Comparison of ENCODE assay signal across 8 cellular contexts in genomic region chr11:94129505-94130335, GRCh38. TPM values are rescaled to one million over a fixed set of nuclear protein-coding genes. Genes with fewer than 3 reads are reported as not detected.
A peak's percentile ranks its signal among the peaks of the same experiment; 100 is the strongest.
DNase-seq lines count a peak whose midpoint lies in the region; ATAC-seq, FAIRE-seq and TF ChIP-seq lines count a peak whose summit lies in the region.

No MANE protein-coding gene starts in this region.

- peak overlapping the region; percentile 35 for H2AFZ ChIP-seq in keratinocyte (ENCODE audit: control insufficient read depth, low read length)

- H3K79me2 ChIP-seq in keratinocyte (ENCODE audit: control insufficient read depth, insufficient read depth, low read length) = peaks cover 64% of the 10 kb centered on the region

- no peak overlapping the region for H3K4me3 Mint-ChIP-seq in CD4-positive, alpha-beta T cell
- H3K4me3 Mint-ChIP-seq in chondrocyte (ENCODE audit: unreplicated experiment) = no peak overlapping the region

- H3K27ac ChIP-seq in CD4-positive, alpha-beta T cell (ENCODE audit: low read depth, low read length) = peak overlapping the region; percentile 64
- H3K27ac ChIP-seq in keratinocyte (ENCODE audit: control insufficient read depth, insufficient read depth, low read length) = peak overlapping the region; percentile 95

- H3K36me3 ChIP-seq in adipocyte (ENCODE audit: control insufficient read depth, insufficient read depth, low read length, severe bottlenecking) = no peaks in the 10 kb centered on the region
- peaks cover 3 to 5% of the 10 kb centered on the region in 2 experiments for H3K36me3 ChIP-seq in keratinocyte (ENCODE audit: control insufficient read depth in 2 of 2, extremely low read depth in 1 of 2, insufficient read depth in 2 of 2, low read length in 2 of 2)

- CTCF ChIA-PET in CD4-positive, alpha-beta T cell (lab: Charles Lee) = no interaction called here

- no peaks in the 10 kb centered on the region for H3K9me3 ChIP-seq in CD4-positive, alpha-beta T cell (ENCODE audit: control insufficient read depth, low read length)
- H3K9me3 ChIP-seq in adipocyte (ENCODE audit: control insufficient read depth, low read length) (no peaks in the 10 kb centered on the region), keratinocyte (ENCODE audit: control insufficient read depth, low read depth, low read length) (no peaks in the 10 kb centered on the region)

- H3K9me3 Mint-ChIP-seq in CD4-positive, alpha-beta T cell = no peaks in the 10 kb centered on the region
- H3K9me3 Mint-ChIP-seq in chondrocyte (ENCODE audit: low read depth) = no peaks in the 10 kb centered on the region

- POLR2A ChIA-PET in CD4-positive, alpha-beta T cell (lab: Charles Lee) = interaction anchor here (0.7 to 3.0 kb wide), 9 partner anchors 8 to 1660 kb away, joined by 3 to 26 read pairs (median 5); partner anchors contain the start of genes C11orf54, CEP57, FAM76B and MED17

- peak overlapping the region; percentile 90 for H3K4me2 ChIP-seq in keratinocyte (ENCODE audit: control insufficient read depth, extremely low read depth, insufficient read depth, low read depth, low read length)

- no peaks in the 10 kb centered on the region for H3K27me3 Mint-ChIP-seq in CD4-positive, alpha-beta T cell
- no peaks in the 10 kb centered on the region for H3K27me3 Mint-ChIP-seq in chondrocyte (ENCODE audit: low read depth)

- DNase-seq in CD4-positive, alpha-beta T cell = peak in 1 of 10 experiments; percentile 4
- DNase-seq in adipocyte (ENCODE audit: low read depth) (peak; percentile 73), keratinocyte (ENCODE audit: low read depth, low spot score) (no peak), superior temporal gyrus (ENCODE audit: extremely low spot score) (peak; percentile 42), chondrocyte (ENCODE audit: low spot score) (no peak), SIG-M5 treated with dmso at 0.1 percent for 504 hours (lab: John Stamatoyannopoulos, UW; ENCODE audit: unreplicated experiment) (no peak)

- peaks cover 7% of the 10 kb centered on the region for H4K20me1 ChIP-seq in keratinocyte (ENCODE audit: control insufficient read depth, extremely low read depth, insufficient read depth, low read length)

- peak overlapping the region; percentile 95 for H3K9ac ChIP-seq in adipocyte (ENCODE audit: low read length)
- peak overlapping the region; percentile 95 for H3K9ac ChIP-seq in keratinocyte (ENCODE audit: control insufficient read depth, extremely low read depth, insufficient read depth, low read length)

- no peak for ATAC-seq in CD4-positive, alpha-beta T cell (ENCODE audit: poor library complexity)
- ATAC-seq in HG03520 (IDR thresholded peaks at IDR 0.05; ENCODE audit: unreplicated experiment) (peak; percentile 57), HG03135 (IDR thresholded peaks at IDR 0.05; ENCODE audit: unreplicated experiment) (no peak)

- H3K4me3 ChIP-seq in adipocyte (ENCODE audit: low read length) (peak overlapping the region; percentile 93), keratinocyte (ENCODE audit: control insufficient read depth in 2 of 3, extremely low read depth in 1 of 3, insufficient read depth in 2 of 3, low read depth in 1 of 3, low read length in 3 of 3) (peak overlapping the region; percentile 72 to 97 (median 93))

- H3K27me3 ChIP-seq in CD4-positive, alpha-beta T cell (ENCODE audit: control insufficient read depth, insufficient read depth, low read length) = no peaks in the 10 kb centered on the region
- H3K27me3 ChIP-seq in adipocyte (replicated peaks; ENCODE audit: control insufficient read depth, insufficient read depth, low read length) (no peaks in the 10 kb centered on the region), keratinocyte (ENCODE audit: control insufficient read depth, extremely low read depth, insufficient read depth, low read length) (no peaks in the 10 kb centered on the region)

- TF ChIP-seq CTCF in CD4-positive, alpha-beta T cell (IDR thresholded peaks at IDR 0.05) = no peak
- TF ChIP-seq CTCF in keratinocyte (optimal IDR thresholded peaks at IDR 0.05 in 1 of 3, IDR thresholded peaks at IDR 0.05 in 1 of 3, conservative IDR thresholded peaks at IDR 0.05 in 1 of 3; ENCODE audit: extremely low read depth in 1 of 3, insufficient read depth in 2 of 3, low read length in 3 of 3) (no peak), chondrocyte (IDR thresholded peaks at IDR 0.05) (no peak)

- no peaks in the 10 kb centered on the region for H3K36me3 Mint-ChIP-seq in CD4-positive, alpha-beta T cell (ENCODE audit: low read depth)
- H3K36me3 Mint-ChIP-seq in chondrocyte (ENCODE audit: low read depth) = no peaks in the 10 kb centered on the region

- H3K27ac Mint-ChIP-seq in CD4-positive, alpha-beta T cell = no peak overlapping the region
- H3K27ac Mint-ChIP-seq in chondrocyte (ENCODE audit: unreplicated experiment) = no peak overlapping the region

- intact Hi-C loops in CD4-positive, alpha-beta T cell (cut with DNase I, micrococcal nuclease) = loop anchor here (2.0 to 10.0 kb wide), 4 partner anchors 347 to 935 kb away; partner anchors contain the start of genes CEP295 (in 1 of the 2) and SLC36A4 (in 1 of the 2)

- H3K4me1 ChIP-seq in adipocyte (ENCODE audit: control insufficient read depth, insufficient read depth, low read length) = peaks cover 57% of the 10 kb centered on the region
- H3K4me1 ChIP-seq in keratinocyte (ENCODE audit: control insufficient read depth, extremely low read depth, insufficient read depth, low read length) = peaks cover 63% of the 10 kb centered on the region

- dilution Hi-C loops in keratinocyte (cut with MboI; ENCODE audit: extremely low pct_ligation_motif_present, low sequenced_read_pairs) = no loop called here

- H3K4me1 Mint-ChIP-seq in CD4-positive, alpha-beta T cell (ENCODE audit: low read depth) = peaks cover 29% of the 10 kb centered on the region
- peaks cover 31% of the 10 kb centered on the region for H3K4me1 Mint-ChIP-seq in chondrocyte (ENCODE audit: low read depth)

- peaks cover 9% of the 10 kb centered on the region for H3K9me1 ChIP-seq in keratinocyte (ENCODE audit: control insufficient read depth, extremely low read depth, insufficient read depth, low read length)

- FAIRE-seq in keratinocyte (lab: Jason Lieb, UNC) = no peak

RNA-seq across cellular contexts. Expression of gene PANX1, which starts 1.1 kb away (rescaled TPM):
- 1 to 10 TPM; 4.8 to 4.9 TPM for total RNA-seq in CD4-positive, alpha-beta T cell
- polyA plus RNA-seq in keratinocyte = 50.3 to 67.1 TPM (median 58.5 TPM) in 3 replicates
- polyA plus RNA-seq in keratinocyte (2011; ENCODE audit: low read depth) = 21.1 TPM
- polyA plus RNA-seq in keratinocyte (2011; cell fraction: cytosol; rRNA removed) = 32.5 and 51.0 TPM in 2 replicates
- 70.3 and 70.8 TPM in 2 replicates for polyA plus RNA-seq in keratinocyte (2011; cell fraction: nucleus; rRNA removed)
- 25.7 and 43.4 TPM in 2 replicates for polyA plus RNA-seq in keratinocyte (2012; ENCODE audit: low replicate concordance)
- polyA minus RNA-seq in keratinocyte = 40.7 to 138 TPM (median 115 TPM) in 3 replicates
- 71.6 TPM for polyA minus RNA-seq in keratinocyte (2011; cell fraction: cytosol; rRNA and poly(A)+ RNA removed)
- polyA minus RNA-seq in keratinocyte (2011; cell fraction: nucleus; rRNA and poly(A)+ RNA removed) = 117 and 181 TPM in 2 replicates
- total RNA-seq in chondrocyte = 25.6 to 36.4 TPM (median 35.7 TPM) in 3 replicates

Comparison
In these comparisons a context has a peak if more than half of its experiments do, and no peak if none do; other contexts are left out.
1. DNase-seq: peak in adipocyte (single experiment) and superior temporal gyrus (single experiment); none in keratinocyte (single experiment), chondrocyte (single experiment) and SIG-M5 treated with dmso at 0.1 percent for 504 hours (single experiment).